Comparison of ENCODE assay signal across 8 cellular contexts in genomic region chr13:29508130-29508873, GRCh38.
DNase-seq lines count a peak whose midpoint lies in the region; ATAC-seq and TF ChIP-seq lines count a peak whose summit lies in the region.

No MANE protein-coding gene starts in this region.

- intact Hi-C loops in MCF 10A (cut with micrococcal nuclease): loop anchor here (1.0 kb wide), 2 partner anchors 200 to 607 kb away; no protein-coding TSS in a partner anchor

- CTCF ChIA-PET in GM10248 (lab: Yijun Ruan, JAX): interaction anchor here (0.7 to 9.3 kb wide), 60 partner anchors 10 to 882 kb away, joined by 3 to 115 read pairs (median 4); no protein-coding TSS in a partner anchor
- CTCF ChIA-PET in MCF 10A (lab: Yijun Ruan, JAX): interaction anchor here (0.5 to 5.9 kb wide), 50 partner anchors 8 to 1365 kb away, joined by 3 to 127 read pairs (median 4); partner anchors contain the start of gene SLC7A1

- no peak overlapping the region for H3K4me3 Mint-ChIP-seq in MCF 10A (ENCODE audit: unreplicated experiment)

- peak; percentile 99 for TF ChIP-seq CTCF in GM10248 (IDR thresholded peaks at IDR 0.05; ENCODE audit: control extremely low read depth, extremely low read depth, low read depth, missing control alignments)
- peak; percentile 95 for TF ChIP-seq CTCF in VCaP (conservative IDR thresholded peaks at IDR 0.05)
- peak; percentile 86 for TF ChIP-seq CTCF in MCF 10A (IDR thresholded peaks at IDR 0.05; ENCODE audit: unreplicated experiment)

- peak; percentile 64 for ATAC-seq in HG02571 (IDR thresholded peaks at IDR 0.05; ENCODE audit: unreplicated experiment)
- ATAC-seq in HG02763 (IDR thresholded peaks at IDR 0.05; ENCODE audit: unreplicated experiment): no peak

- DNase-seq in GM10248 (ENCODE audit: extremely low spot score) (peak; percentile 85), NCI-H2196 treated with DMSO at 0.1 percent for 48 hours (lab: John Stamatoyannopoulos, UW; ENCODE audit: unreplicated experiment) (peak; percentile 25), MCF 10A (ENCODE audit: unreplicated experiment) (peak; percentile 74), inferior parietal cortex (ENCODE audit: extremely low spot score) (peak; percentile 94)
- DNase-seq in stimulated activated CD4-positive, alpha-beta T cell treated with anti-CD3 and anti-CD28 coated beads, Interleukin-15, amount 100 ng/mL, for 1 hour (ENCODE audit: low read depth in 1 of 2, low spot score in 1 of 2): peak; percentile 51 to 58

- no peak overlapping the region for H3K27ac Mint-ChIP-seq in MCF 10A (ENCODE audit: low read depth, unreplicated experiment)

- no TSS peak for BruUV-seq in MCF 10A (replicated peaks; lab: Mats Ljungman, UMichigan)

- peaks cover 41% of the 10 kb centered on the region for H3K36me3 Mint-ChIP-seq in MCF 10A (ENCODE audit: insufficient read depth, unreplicated experiment)

- POLR2A ChIA-PET in GM10248 (lab: Yijun Ruan, JAX): no interaction called here
- POLR2A ChIA-PET in MCF 10A (lab: Yijun Ruan, JAX): interaction anchor here (0.5 to 1.9 kb wide), 11 partner anchors 23 to 1855 kb away, joined by 3 to 8 read pairs (median 3); no protein-coding TSS in a partner anchor

- no peaks in the 10 kb centered on the region for H3K4me1 Mint-ChIP-seq in MCF 10A (ENCODE audit: insufficient read depth, unreplicated experiment)

- peak overlapping the region; percentile 36 for H3K27ac ChIP-seq in VCaP

- H3K9me3 Mint-ChIP-seq in MCF 10A (ENCODE audit: unreplicated experiment): no peaks in the 10 kb centered on the region

- no peaks in the 10 kb centered on the region for H3K27me3 Mint-ChIP-seq in MCF 10A (ENCODE audit: insufficient read depth, unreplicated experiment)

Comparison
In these comparisons a context has a peak if more than half of its experiments do, and no peak if none do; other contexts are left out.
1. DNase-seq: peak in every context shown above with its lines; median percentile 94 in inferior parietal cortex; 85 in GM10248; 74 in MCF 10A; 54 in stimulated activated CD4-positive, alpha-beta T cell treated with anti-CD3 and anti-CD28 coated beads, Interleukin-15, amount 100 ng/mL, for 1 hour; 25 in NCI-H2196 treated with DMSO at 0.1 percent for 48 hours.